8 cellular contexts compared by ENCODE assay signal in the genomic region with DNA sequence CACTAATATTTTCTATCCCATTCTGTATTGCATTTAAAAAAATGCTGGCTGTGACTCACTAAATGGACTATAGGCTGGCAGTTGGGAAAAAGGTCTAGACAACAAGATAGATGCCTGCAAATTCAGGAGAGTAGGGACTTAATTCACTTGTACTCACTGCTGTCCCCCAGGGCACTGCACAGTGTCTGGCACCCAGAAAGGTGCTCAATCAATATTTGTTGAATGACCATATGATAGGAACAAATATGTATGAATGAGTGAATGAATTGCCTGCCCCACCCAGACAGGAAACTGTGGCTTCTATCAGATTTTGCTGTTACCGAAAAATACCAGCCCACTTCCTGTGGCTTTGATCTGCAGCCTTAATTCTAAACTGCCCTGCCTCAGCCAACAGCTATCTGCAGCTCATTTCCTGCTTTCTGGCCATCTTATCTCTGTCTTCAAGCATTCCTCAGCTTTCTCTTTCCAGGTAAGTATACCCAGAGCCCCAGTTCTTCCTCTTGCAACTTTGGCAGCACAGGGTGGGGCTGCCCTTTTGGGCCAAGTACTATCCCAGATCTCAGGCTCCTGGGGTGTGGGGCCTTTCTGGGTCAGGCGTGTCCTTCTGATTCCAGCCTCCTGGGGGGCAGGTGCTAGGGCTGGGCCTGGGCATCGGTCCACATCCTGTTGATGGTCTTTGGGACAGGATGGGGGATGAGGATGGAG. TPM values are rescaled to one million over a fixed set of nuclear protein-coding genes. Genes with fewer than 3 reads are reported as not detected.
DNase-seq lines count a peak whose midpoint lies in the region; ATAC-seq and TF ChIP-seq lines count a peak whose summit lies in the region.

No MANE protein-coding gene starts in this region.

- H2AFZ ChIP-seq in OCI-LY3 (ENCODE audit: low read depth, low read length): peak overlapping the region; percentile 55

- H3K4me1 ChIP-seq in OCI-LY3 (ENCODE audit: low read length) (peaks cover 12% of the 10 kb centered on the region), mononuclear cell (ENCODE audit: insufficient read depth, low read length) (peaks cover 55% of the 10 kb centered on the region)

- H3K27me3 Mint-ChIP-seq in WTC11 (ENCODE audit: low read depth): no peaks in the 10 kb centered on the region

- peak; percentile 36 to 59 (median 43) for DNase-seq in stimulated activated CD4-positive, alpha-beta T cell treated with anti-CD3 and anti-CD28 coated beads, Interleukin-12 subunit alpha, Interleukin-12 subunit beta, amount 100 ng/mL, for 48 hours (ENCODE audit: low read depth in 2 of 3, low spot score in 1 of 3)
- no peak for DNase-seq in stimulated activated CD4-positive, alpha-beta T cell treated with anti-CD3 and anti-CD28 coated beads, Interleukin-4, amount 100 ng/mL, for 1 hour
- DNase-seq in activated T-helper 1 cell treated with Interleukin-2 at 50 U/mL for 16 hours (ENCODE audit: low read depth) (peak; percentile 53), SKM-1 (lab: John Stamatoyannopoulos, UW; ENCODE audit: unreplicated experiment) (no peak), WTC11 (ENCODE audit: low spot score) (no peak)

- ATAC-seq in GM21526 (IDR thresholded peaks at IDR 0.05; ENCODE audit: low FRiP score, unreplicated experiment) (no peak), WTC11 (no peak)

- H4K20me1 ChIP-seq in OCI-LY3 (ENCODE audit: insufficient read depth, low read length): no peaks in the 10 kb centered on the region

- H3K36me3 ChIP-seq in OCI-LY3 (replicated peaks; ENCODE audit: low read depth, low read length): no peaks in the 10 kb centered on the region

- peak overlapping the region; percentile 7; the same call in 1 of the 2 replicates for H3K9ac ChIP-seq in OCI-LY3 (ENCODE audit: low read length)

- CTCF ChIA-PET in WTC11 (lab: Charles Lee): interaction anchor here (1.7 to 2.1 kb wide), 2 partner anchors 41 to 43 kb away, joined by 4 to 9 read pairs; no protein-coding TSS in a partner anchor

- H3K79me2 ChIP-seq in OCI-LY3 (ENCODE audit: low read length): no peaks in the 10 kb centered on the region

- H3K27ac ChIP-seq in OCI-LY3 (ENCODE audit: low read length): no peak overlapping the region

- no peak overlapping the region for H3K4me3 ChIP-seq in OCI-LY3 (ENCODE audit: low read length)
- H3K4me3 ChIP-seq in mononuclear cell (ENCODE audit: low read length): peak overlapping the region; percentile 17

- no peaks in the 10 kb centered on the region for H3K9me3 ChIP-seq in OCI-LY3 (ENCODE audit: insufficient read depth, low read length)
- H3K9me3 ChIP-seq in mononuclear cell (ENCODE audit: low read depth, low read length): no peaks in the 10 kb centered on the region

- H3K36me3 Mint-ChIP-seq in WTC11: no peaks in the 10 kb centered on the region

- no peak overlapping the region for H3K27ac Mint-ChIP-seq in WTC11

- no peaks in the 10 kb centered on the region for H3K9me3 Mint-ChIP-seq in WTC11

- POLR2A ChIA-PET in WTC11 (lab: Charles Lee): no interaction called here

- TF ChIP-seq CTCF in OCI-LY3 (IDR thresholded peaks at IDR 0.05; ENCODE audit: low read depth, low read length) (no peak), WTC11 (IDR thresholded peaks at IDR 0.05) (no peak)

- H3K4me3 Mint-ChIP-seq in WTC11: no peak overlapping the region

- peak overlapping the region; percentile 37 for H3K4me2 ChIP-seq in OCI-LY3 (ENCODE audit: low read length)

- H3K27me3 ChIP-seq in OCI-LY3 (ENCODE audit: low read depth, low read length): peaks cover 2% of the 10 kb centered on the region; the same call in 1 of the 2 replicates
- no peaks in the 10 kb centered on the region for H3K27me3 ChIP-seq in mononuclear cell (ENCODE audit: insufficient read depth, low read length)

- peaks cover 24% of the 10 kb centered on the region for H3K4me1 Mint-ChIP-seq in WTC11

TF ChIP-seq in WTC11, 78 proteins besides CTCF, POLR2A, EP300 and RAD21 (continues in another document):
- TF ChIP-seq, protein P1, sequence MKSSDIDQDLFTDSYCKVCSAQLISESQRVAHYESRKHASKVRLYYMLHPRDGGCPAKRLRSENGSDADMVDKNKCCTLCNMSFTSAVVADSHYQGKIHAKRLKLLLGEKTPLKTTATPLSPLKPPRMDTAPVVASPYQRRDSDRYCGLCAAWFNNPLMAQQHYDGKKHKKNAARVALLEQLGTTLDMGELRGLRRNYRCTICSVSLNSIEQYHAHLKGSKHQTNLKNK (CRISPR knock-in tag; IDR thresholded peaks at IDR 0.05): no peak
- TF ChIP-seq, protein P2, sequence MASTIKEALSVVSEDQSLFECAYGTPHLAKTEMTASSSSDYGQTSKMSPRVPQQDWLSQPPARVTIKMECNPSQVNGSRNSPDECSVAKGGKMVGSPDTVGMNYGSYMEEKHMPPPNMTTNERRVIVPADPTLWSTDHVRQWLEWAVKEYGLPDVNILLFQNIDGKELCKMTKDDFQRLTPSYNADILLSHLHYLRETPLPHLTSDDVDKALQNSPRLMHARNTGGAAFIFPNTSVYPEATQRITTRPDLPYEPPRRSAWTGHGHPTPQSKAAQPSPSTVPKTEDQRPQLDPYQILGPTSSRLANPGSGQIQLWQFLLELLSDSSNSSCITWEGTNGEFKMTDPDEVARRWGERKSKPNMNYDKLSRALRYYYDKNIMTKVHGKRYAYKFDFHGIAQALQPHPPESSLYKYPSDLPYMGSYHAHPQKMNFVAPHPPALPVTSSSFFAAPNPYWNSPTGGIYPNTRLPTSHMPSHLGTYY (CRISPR knock-in tag; IDR thresholded peaks at IDR 0.05): no peak
- TF ChIP-seq, protein P3, sequence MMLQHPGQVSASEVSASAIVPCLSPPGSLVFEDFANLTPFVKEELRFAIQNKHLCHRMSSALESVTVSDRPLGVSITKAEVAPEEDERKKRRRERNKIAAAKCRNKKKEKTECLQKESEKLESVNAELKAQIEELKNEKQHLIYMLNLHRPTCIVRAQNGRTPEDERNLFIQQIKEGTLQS (CRISPR knock-in tag; conservative IDR thresholded peaks at IDR 0.05): no peak
- TF ChIP-seq ZNF396 (CRISPR knock-in tag; IDR thresholded peaks at IDR 0.05; ENCODE audit: borderline replicate concordance) (no peak), SMAD4 (CRISPR knock-in tag; IDR thresholded peaks at IDR 0.05) (no peak), ZNF671 (CRISPR knock-in tag; IDR thresholded peaks at IDR 0.05) (no peak)
- TF ChIP-seq, protein P4, sequence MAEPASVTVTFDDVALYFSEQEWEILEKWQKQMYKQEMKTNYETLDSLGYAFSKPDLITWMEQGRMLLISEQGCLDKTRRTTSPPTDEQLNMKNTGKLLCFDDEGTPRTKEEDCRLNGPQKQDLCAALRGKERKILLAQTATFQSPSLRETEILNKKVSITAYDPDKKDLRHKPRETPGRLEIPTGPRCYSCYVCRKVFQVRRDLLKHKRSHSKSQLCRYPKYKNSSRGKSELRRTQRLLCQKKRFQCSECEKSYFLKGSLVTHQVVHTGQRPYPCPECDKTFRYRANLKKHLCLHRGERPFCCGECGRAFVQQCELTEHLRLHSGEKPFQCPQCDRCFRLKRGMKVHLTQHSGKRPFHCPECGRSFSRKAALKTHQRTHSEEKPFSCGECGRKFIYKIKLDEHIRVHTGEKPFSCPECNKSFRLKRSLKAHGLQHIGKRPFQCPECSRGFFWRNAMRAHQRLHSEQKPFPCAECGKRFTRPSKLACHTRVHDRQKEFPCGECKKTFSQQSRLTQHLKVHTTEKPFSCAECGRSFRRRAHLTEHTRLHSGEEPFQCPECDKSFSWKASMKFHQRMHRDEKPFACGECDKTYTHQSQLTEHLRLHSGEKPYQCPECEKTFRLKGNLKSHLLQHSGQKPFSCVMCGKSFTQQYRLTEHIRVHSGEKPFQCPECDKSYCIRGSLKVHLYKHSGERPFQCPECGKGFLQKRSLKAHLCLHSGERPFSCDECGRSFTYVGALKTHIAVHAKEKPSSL (CRISPR knock-in tag; conservative IDR thresholded peaks at IDR 0.05): no peak
- TF ChIP-seq, protein P5, sequence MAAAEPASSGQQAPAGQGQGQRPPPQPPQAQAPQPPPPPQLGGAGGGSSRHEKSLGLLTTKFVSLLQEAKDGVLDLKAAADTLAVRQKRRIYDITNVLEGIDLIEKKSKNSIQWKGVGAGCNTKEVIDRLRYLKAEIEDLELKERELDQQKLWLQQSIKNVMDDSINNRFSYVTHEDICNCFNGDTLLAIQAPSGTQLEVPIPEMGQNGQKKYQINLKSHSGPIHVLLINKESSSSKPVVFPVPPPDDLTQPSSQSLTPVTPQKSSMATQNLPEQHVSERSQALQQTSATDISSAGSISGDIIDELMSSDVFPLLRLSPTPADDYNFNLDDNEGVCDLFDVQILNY (CRISPR knock-in tag; IDR thresholded peaks at IDR 0.05): no peak
- TF ChIP-seq, protein P6, sequence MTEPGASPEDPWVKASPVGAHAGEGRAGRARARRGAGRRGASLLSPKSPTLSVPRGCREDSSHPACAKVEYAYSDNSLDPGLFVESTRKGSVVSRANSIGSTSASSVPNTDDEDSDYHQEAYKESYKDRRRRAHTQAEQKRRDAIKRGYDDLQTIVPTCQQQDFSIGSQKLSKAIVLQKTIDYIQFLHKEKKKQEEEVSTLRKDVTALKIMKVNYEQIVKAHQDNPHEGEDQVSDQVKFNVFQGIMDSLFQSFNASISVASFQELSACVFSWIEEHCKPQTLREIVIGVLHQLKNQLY (CRISPR knock-in tag; IDR thresholded peaks at IDR 0.05): no peak
- TF ChIP-seq, protein P7, sequence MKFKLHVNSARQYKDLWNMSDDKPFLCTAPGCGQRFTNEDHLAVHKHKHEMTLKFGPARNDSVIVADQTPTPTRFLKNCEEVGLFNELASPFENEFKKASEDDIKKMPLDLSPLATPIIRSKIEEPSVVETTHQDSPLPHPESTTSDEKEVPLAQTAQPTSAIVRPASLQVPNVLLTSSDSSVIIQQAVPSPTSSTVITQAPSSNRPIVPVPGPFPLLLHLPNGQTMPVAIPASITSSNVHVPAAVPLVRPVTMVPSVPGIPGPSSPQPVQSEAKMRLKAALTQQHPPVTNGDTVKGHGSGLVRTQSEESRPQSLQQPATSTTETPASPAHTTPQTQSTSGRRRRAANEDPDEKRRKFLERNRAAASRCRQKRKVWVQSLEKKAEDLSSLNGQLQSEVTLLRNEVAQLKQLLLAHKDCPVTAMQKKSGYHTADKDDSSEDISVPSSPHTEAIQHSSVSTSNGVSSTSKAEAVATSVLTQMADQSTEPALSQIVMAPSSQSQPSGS (CRISPR knock-in tag; IDR thresholded peaks at IDR 0.05; ENCODE audit: borderline replicate concordance, low read depth): no peak

RNA-seq across cellular contexts. Expression of a gene that starts 15.3 kb away (rescaled TPM):
- 0.21 TPM for total RNA-seq in mononuclear cell
- 0.55 to 0.87 TPM (median 0.80 TPM) in 3 replicates for total RNA-seq in WTC11 (2021)

RNA-seq across cellular contexts. Expression of a gene that starts 48.5 kb away (rescaled TPM):
- total RNA-seq in mononuclear cell: 131 TPM
- total RNA-seq in WTC11 (2021): 0.37 to 0.92 TPM (median 0.57 TPM) in 3 replicates

Comparison
In these comparisons a context has a peak if more than half of its experiments do, and no peak if none do; other contexts are left out.
1. DNase-seq: peak in stimulated activated CD4-positive, alpha-beta T cell treated with anti-CD3 and anti-CD28 coated beads, Interleukin-12 subunit alpha, Interleukin-12 subunit beta, amount 100 ng/mL, for 48 hours (3 of 3) and activated T-helper 1 cell treated with Interleukin-2 at 50 U/mL for 16 hours (single experiment); none in stimulated activated CD4-positive, alpha-beta T cell treated with anti-CD3 and anti-CD28 coated beads, Interleukin-4, amount 100 ng/mL, for 1 hour (single experiment), SKM-1 (single experiment) and WTC11 (single experiment).
2. RNA of a gene that starts 48.5 kb away (total RNA-seq): 131 TPM in mononuclear cell (single experiment); 0.37 to 0.92 TPM in WTC11; every median in the first group is over 10 times any median in the second.